21 cellular contexts compared by ENCODE assay signal in the genomic region with DNA sequence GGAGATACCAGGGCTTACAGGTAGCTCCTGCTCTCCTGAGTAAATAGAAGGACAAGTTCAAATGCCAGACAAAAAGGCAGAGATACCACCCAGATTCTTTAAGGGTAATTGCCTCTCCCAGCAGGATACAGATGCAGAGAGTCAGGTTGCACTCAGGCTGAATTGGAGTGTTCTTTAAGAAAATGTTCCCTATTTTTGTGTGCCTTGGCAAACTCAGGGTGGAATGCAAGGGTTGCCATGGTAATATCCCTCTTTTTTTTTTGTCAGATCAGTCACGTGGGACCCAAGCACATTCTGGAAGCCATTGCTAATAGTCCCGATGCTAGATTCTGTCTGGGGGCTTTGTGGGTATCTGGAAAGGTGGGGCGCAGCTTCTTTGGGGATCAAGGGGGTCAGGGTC.
"Had no signal": no experiment of that assay in that cellular context is flagged by ENCODE, and none has a peak within 500 bp of the region (broad histone marks: within the 10 kb centered on the region; RNA-seq: fewer than 3 reads in every experiment).

No MANE protein-coding gene starts in this region.

- H3K27me3 Mint-ChIP-seq: activated CD4-positive, alpha-beta memory T cell treated with anti-CD3 and anti-CD28 coated beads for 36 hours; activated naive CD8-positive, alpha-beta T cell treated with anti-CD3 and anti-CD28 coated beads, Interleukin-2, amount 10 ng/mL, durations not matched to agents 7 days and 5 days; naive B cell had no signal

- ATAC-seq: activated T-cell treated with anti-CD3 and anti-CD28 coated beads, Interleukin-2, amount 50 U/mL, for 72 hours; heart right ventricle; left cardiac atrium; upper lobe of right lung had no signal

- H3K36me3 Mint-ChIP-seq: activated CD4-positive, alpha-beta memory T cell treated with anti-CD3 and anti-CD28 coated beads for 36 hours had no signal

- H3K27ac Mint-ChIP-seq: activated CD4-positive, alpha-beta memory T cell treated with anti-CD3 and anti-CD28 coated beads for 36 hours; activated naive CD4-positive, alpha-beta T cell treated with anti-CD3 and anti-CD28 coated beads for 36 hours; activated naive CD8-positive, alpha-beta T cell treated with anti-CD3 and anti-CD28 coated beads, Interleukin-2, amount 10 ng/mL, durations not matched to agents 7 days and 5 days; activated T-cell treated with anti-CD3 and anti-CD28 coated beads, Interleukin-2, amount 50 U/mL, for 72 hours; naive B cell; T-helper 1 cell treated with Interleukin-12 subunit alpha and Interleukin-12 subunit beta and Interleukin-4 antibody, amounts not matched to agents 30 μg/mL and 1 μg/mL, for 36 hours had no signal

- H3K4me3 Mint-ChIP-seq: activated CD4-positive, alpha-beta memory T cell treated with anti-CD3 and anti-CD28 coated beads for 36 hours; activated naive CD4-positive, alpha-beta T cell treated with anti-CD3 and anti-CD28 coated beads for 36 hours; activated naive CD8-positive, alpha-beta T cell treated with anti-CD3 and anti-CD28 coated beads, Interleukin-2, amount 10 ng/mL, durations not matched to agents 7 days and 5 days; activated T-cell treated with anti-CD3 and anti-CD28 coated beads, Interleukin-2, amount 50 U/mL, for 72 hours; naive B cell; neural crest cell; T-helper 1 cell treated with Interleukin-12 subunit alpha and Interleukin-12 subunit beta and Interleukin-4 antibody, amounts not matched to agents 30 μg/mL and 1 μg/mL, for 36 hours had no signal

- H3K4me1 Mint-ChIP-seq: activated naive CD8-positive, alpha-beta T cell treated with anti-CD3 and anti-CD28 coated beads, Interleukin-2, amount 10 ng/mL, durations not matched to agents 7 days and 5 days; naive B cell had no signal

- DNase-seq: activated CD4-positive, alpha-beta memory T cell treated with anti-CD3 and anti-CD28 coated beads for 36 hours; activated CD4-positive, alpha-beta T cell treated with anti-CD3 and anti-CD28 coated beads for 4 hours; activated CD4-positive, CD25-positive, alpha-beta regulatory T cell; activated effector memory CD4-positive, alpha-beta T cell treated with Interleukin-2 at 50 U/mL for 16 hours; activated naive CD4-positive, alpha-beta T cell treated with anti-CD3 and anti-CD28 coated beads for 36 hours; activated naive CD8-positive, alpha-beta T cell treated with anti-CD3 and anti-CD28 coated beads, Interleukin-2, amount 10 ng/mL, durations not matched to agents 7 days and 5 days; activated T-cell treated with anti-CD3 and anti-CD28 coated beads, Interleukin-2, amount 50 U/mL, for 72 hours; amniotic stem cell; effector CD4-positive, alpha-beta T cell; heart right ventricle; islet precursor cell; left cardiac atrium; mesenchymal stem cell; naive B cell; retina; stimulated activated CD4-positive, alpha-beta T cell treated with anti-CD3 and anti-CD28 coated beads, Interleukin-4, amount 100 ng/mL, for 1 hour; stimulated activated naive CD4-positive, alpha-beta T cell treated with Interleukin-2 at 50 U/mL for 16 hours; T1000; upper lobe of right lung had no signal
